11 cellular contexts compared by ENCODE assay signal in the genomic region with DNA sequence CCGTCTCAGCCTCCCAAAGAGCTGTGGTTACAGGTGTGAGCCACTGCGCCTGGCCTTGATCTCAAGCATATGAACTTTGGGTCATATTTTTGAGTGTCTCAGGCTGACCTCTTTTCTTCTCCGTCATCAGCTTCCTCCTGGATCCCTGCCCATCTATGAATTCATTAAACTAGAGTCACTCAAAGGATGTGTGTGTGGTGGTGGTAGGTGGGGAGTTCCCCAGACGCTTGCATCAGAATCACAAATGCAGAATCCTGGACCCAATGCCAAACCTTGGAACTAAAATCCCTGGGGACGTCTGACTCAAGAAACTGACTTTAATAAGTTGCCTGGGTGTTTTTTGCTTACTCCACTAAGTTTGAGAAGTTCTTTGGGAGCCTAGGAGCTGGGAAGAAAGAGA. TPM values are rescaled to one million over a fixed set of nuclear protein-coding genes. Genes with fewer than 3 reads are reported as not detected.
DNase-seq lines count a peak whose midpoint lies in the region; ATAC-seq and TF ChIP-seq lines count a peak whose summit lies in the region.
"Had no signal": no experiment of that assay in that cellular context is flagged by ENCODE, and none has a peak within 500 bp of the region (broad histone marks: within the 10 kb centered on the region; RNA-seq: fewer than 3 reads in every experiment).

No MANE protein-coding gene starts in this region.

- WGBS in lung, 2 donors, result 46 to 72% methylated on average over 5 of the region's 5 CpGs

- TF ChIP-seq CTCF in cardiac fibroblast (IDR thresholded peaks at IDR 0.05; ENCODE audit: low read depth, low read length) (no peak), lung (IDR thresholded peaks at IDR 0.05; ENCODE audit: control extremely low read depth, extremely low read depth) (no peak), HFFc6 (IDR thresholded peaks at IDR 0.05) (no peak), BE2C (IDR thresholded peaks at IDR 0.05; ENCODE audit: low read depth, low read length) (no peak)
- TF ChIP-seq CTCF in CD8-positive, alpha-beta T cell (IDR thresholded peaks at IDR 0.05), result no peak

- POLR2A ChIA-PET in CD8-positive, alpha-beta T cell (lab: Charles Lee), result no interaction called here

- no peak overlapping the region for H3K27ac ChIP-seq in lung (ENCODE audit: low read depth in 1 of 2, low read length in 1 of 2)
- no peak overlapping the region for H3K27ac ChIP-seq in CD8-positive, alpha-beta T cell (ENCODE audit: low read depth, low read length)

- DNase-seq in ACHN (peak; percentile 86), LHCN-M2 (ENCODE audit: low read depth) (peak; percentile 84), cardiac fibroblast (ENCODE audit: low read depth in 2 of 2) (peak; percentile 96 to 100), lung (ENCODE audit: low spot score) (peak; percentile 40), HFFc6 (no peak), BE2C (no peak)
- DNase-seq in CD8-positive, alpha-beta T cell, result no peak
- DNase-seq: CD4-positive, CD25-positive, alpha-beta regulatory T cell; stimulated activated CD4-positive, alpha-beta T cell treated with anti-CD3 and anti-CD28 coated beads, Interleukin-4, amount 100 ng/mL, for 4 hours had no signal

- ATAC-seq in lung (ENCODE audit: insufficient read depth, low FRiP score), result no peak
- ATAC-seq in GM18498 (IDR thresholded peaks at IDR 0.05; ENCODE audit: unreplicated experiment), result no peak
- no peak for ATAC-seq in CD8-positive, alpha-beta T cell
- ATAC-seq: natural killer cell treated with Interleukin-12 subunit alpha and Interleukin-12 subunit beta and Interleukin-15 and Interleukin-18, amount 100 ng/mL, for 72 hours had no signal

- no peak overlapping the region for H3K4me3 ChIP-seq in cardiac fibroblast (replicated peaks in 1 of 2; ENCODE audit: low read depth in 2 of 2, low read length in 2 of 2)
- no peak overlapping the region for H3K4me3 ChIP-seq in lung
- H3K4me3 ChIP-seq in CD8-positive, alpha-beta T cell (ENCODE audit: low read depth, low read length), result no peak overlapping the region
- H3K4me3 ChIP-seq in BE2C (ENCODE audit: low read depth, low read length), result no peak overlapping the region

- intact Hi-C loops in CD8-positive, alpha-beta T cell (cut with DNase I, micrococcal nuclease), result no loop called here

- no peaks in the 10 kb centered on the region for H3K9me3 ChIP-seq in lung (ENCODE audit: control insufficient read depth in 2 of 2, insufficient read depth in 1 of 2, low read length in 1 of 2)
- no peaks in the 10 kb centered on the region for H3K9me3 ChIP-seq in CD8-positive, alpha-beta T cell (ENCODE audit: low read length)
- H3K9me3 ChIP-seq in BE2C, result no peaks in the 10 kb centered on the region

- no peak overlapping the region for H3K27ac Mint-ChIP-seq in HFFc6
- H3K27ac Mint-ChIP-seq in CD8-positive, alpha-beta T cell, result no peak overlapping the region
- H3K27ac Mint-ChIP-seq: CD4-positive, CD25-positive, alpha-beta regulatory T cell; natural killer cell treated with Interleukin-12 subunit alpha and Interleukin-12 subunit beta and Interleukin-15 and Interleukin-18, amount 100 ng/mL, for 72 hours had no signal

- CTCF ChIA-PET in CD8-positive, alpha-beta T cell (lab: Charles Lee), result no interaction called here

- H3K9me3 Mint-ChIP-seq in HFFc6, result no peaks in the 10 kb centered on the region
- no peaks in the 10 kb centered on the region for H3K9me3 Mint-ChIP-seq in CD8-positive, alpha-beta T cell
- H3K9me3 Mint-ChIP-seq: natural killer cell treated with Interleukin-12 subunit alpha and Interleukin-12 subunit beta and Interleukin-15 and Interleukin-18, amount 100 ng/mL, for 72 hours had no signal

- H3K36me3 Mint-ChIP-seq in HFFc6 (ENCODE audit: low read depth), result no peaks in the 10 kb centered on the region
- no peaks in the 10 kb centered on the region for H3K36me3 Mint-ChIP-seq in CD8-positive, alpha-beta T cell
- H3K36me3 Mint-ChIP-seq: CD4-positive, CD25-positive, alpha-beta regulatory T cell had no signal

- no peaks in the 10 kb centered on the region for H3K36me3 ChIP-seq in lung (ENCODE audit: control insufficient read depth in 2 of 2, insufficient read depth in 2 of 2, low read length in 2 of 2)
- no peaks in the 10 kb centered on the region for H3K36me3 ChIP-seq in CD8-positive, alpha-beta T cell (ENCODE audit: insufficient read depth, low read length)
- H3K36me3 ChIP-seq in BE2C, result no peaks in the 10 kb centered on the region

- H3K4me3 Mint-ChIP-seq in HFFc6, result no peak overlapping the region
- H3K4me3 Mint-ChIP-seq in CD8-positive, alpha-beta T cell, result no peak overlapping the region
- H3K4me3 Mint-ChIP-seq: CD4-positive, CD25-positive, alpha-beta regulatory T cell; natural killer cell treated with Interleukin-12 subunit alpha and Interleukin-12 subunit beta and Interleukin-15 and Interleukin-18, amount 100 ng/mL, for 72 hours had no signal

- H3K4me1 ChIP-seq in lung (ENCODE audit: control insufficient read depth in 2 of 2, insufficient read depth in 2 of 2, low read length in 2 of 2) (peaks cover 0 to 8% of the 10 kb centered on the region in 2 donors), BE2C (no peaks in the 10 kb centered on the region)
- peaks cover 12% of the 10 kb centered on the region for H3K4me1 ChIP-seq in CD8-positive, alpha-beta T cell (ENCODE audit: insufficient read depth, low read length)

- peaks cover 15% of the 10 kb centered on the region; the same call in 1 of the 2 replicates for H3K27me3 Mint-ChIP-seq in HFFc6 (ENCODE audit: insufficient read depth)
- H3K27me3 Mint-ChIP-seq in CD8-positive, alpha-beta T cell (ENCODE audit: low read depth), result peaks cover 41% of the 10 kb centered on the region

- H3K27me3 ChIP-seq in lung (ENCODE audit: control insufficient read depth, insufficient read depth) (no peaks in the 10 kb centered on the region), BE2C (peaks cover 24% of the 10 kb centered on the region)
- peaks cover 21% of the 10 kb centered on the region for H3K27me3 ChIP-seq in CD8-positive, alpha-beta T cell (ENCODE audit: insufficient read depth, low read length)

- peaks cover 29% of the 10 kb centered on the region for H3K4me1 Mint-ChIP-seq in HFFc6 (ENCODE audit: low read depth)
- H3K4me1 Mint-ChIP-seq in CD8-positive, alpha-beta T cell (ENCODE audit: low read depth), result peaks cover 17% of the 10 kb centered on the region

- in situ Hi-C loops in ACHN (cut with HindIII; ENCODE audit: low pct_ligation_motif_present, low pct_unique_long_range_greater_than_20kb, low sequenced_read_pairs), result no loop called here

RNA-seq across cellular contexts. Expression of a gene that starts 6.7 kb away (rescaled TPM):
- total RNA-seq in LHCN-M2 (2014; rRNA removed) (6.5 and 9.0 TPM in 2 replicates), lung (10 to 100 TPM; 12.7 to 23.1 TPM)
- 1.2 TPM for polyA plus RNA-seq in LHCN-M2 (2012)
- polyA plus RNA-seq in lung, result 1 to 10 TPM; 2.7 to 6.6 TPM
- total RNA-seq in HFFc6 (2021; fragmentation: NEBNext Ultra II Directional; extraction: Animal tissue kit (Norgen Biotek cat#: 25700)), result under 1 TPM; 0.60 to 0.90 (median 0.79) TPM
- not detected for total RNA-seq in CD8-positive, alpha-beta T cell
- polyA plus RNA-seq in BE2C (2012; ENCODE audit: insufficient read depth, insufficient read length, low read depth), result 5.6 TPM
- polyA plus RNA-seq: CD4-positive, CD25-positive, alpha-beta regulatory T cell had no signal

Comparison
In these comparisons a context has a peak if more than half of its experiments do, and no peak if none do; other contexts are left out.
1. DNase-seq: peak in ACHN (single experiment), LHCN-M2 (single experiment), cardiac fibroblast (2 of 2) and lung (single experiment); none in HFFc6 (single experiment), CD8-positive, alpha-beta T cell (0 of 7) and BE2C (single experiment).